Comparison of ENCODE assay signal across 1 cellular context in genomic region chr7:92246363-92247101, GRCh38.
TF ChIP-seq lines count a peak whose summit lies in the region.

No MANE protein-coding gene starts in this region.

TF ChIP-seq in K562, 482 proteins besides CTCF, POLR2A, EP300 and RAD21 (continued from another document):
- TF ChIP-seq AFF4 (CRISPR knock-in tag; IDR thresholded peaks at IDR 0.05) (no peak), TCF3 (CRISPR knock-in tag; IDR thresholded peaks at IDR 0.05) (0 out of 2 replicates have a peak, but pooled peaks have one; percentile 2), HDAC2 (IDR thresholded peaks at IDR 0.05) (0 out of 2 replicates have a peak, but pooled peaks have one; percentile 28), ZNF766 (CRISPR knock-in tag; conservative IDR thresholded peaks at IDR 0.05) (no peak), HNRNPH1 (optimal IDR thresholded peaks at IDR 0.05; ENCODE audit: low read depth, low read length) (no peak)
TF ChIP-seq in K562: peak in this region for 18.
